In genomic region chr10:4054651-4055435, GRCh38 we compare ENCODE assay signal across 1 cellular context.
TF ChIP-seq lines count a peak whose summit lies in the region.

No MANE protein-coding gene starts in this region.

TF ChIP-seq in IMR-90, 13 proteins besides CTCF, POLR2A, EP300 and RAD21 (continued from another document):
- TF ChIP-seq SMC3 (IDR thresholded peaks at IDR 0.05; ENCODE audit: low read depth, low read length) (no peak), MXI1 (IDR thresholded peaks at IDR 0.05; ENCODE audit: borderline replicate concordance, low read depth, low read length) (no peak), MAFK (IDR thresholded peaks at IDR 0.05; ENCODE audit: low read depth, low read length) (no peak), CEBPB (IDR thresholded peaks at IDR 0.05; ENCODE audit: low read depth, low read length) (no peak), BHLHE40 (IDR thresholded peaks at IDR 0.05; ENCODE audit: low read depth, low read length) (no peak), FOS (IDR thresholded peaks at IDR 0.05; ENCODE audit: low read depth, low read length) (no peak), MAZ (IDR thresholded peaks at IDR 0.05; ENCODE audit: borderline replicate concordance, low read depth, low read length) (no peak), ELK1 (IDR thresholded peaks at IDR 0.05; ENCODE audit: borderline replicate concordance, low read depth, low read length) (no peak), RCOR1 (IDR thresholded peaks at IDR 0.05; ENCODE audit: insufficient replicate concordance, low read length) (no peak), NFE2L2 (IDR thresholded peaks at IDR 0.05; ENCODE audit: low read depth, low read length) (no peak)
